8 cellular contexts compared by ENCODE assay signal in genomic region chr17:78313735-78314648, GRCh38. TPM values are rescaled to one million over a fixed set of nuclear protein-coding genes. Genes with fewer than 3 reads are reported as not detected.
A peak's percentile ranks its signal among the peaks of the same experiment; 100 is the strongest.
DNase-seq lines count a peak whose midpoint lies in the region; ATAC-seq and TF ChIP-seq lines count a peak whose summit lies in the region.

No MANE protein-coding gene starts in this region.

- no TSS peak for BruUV-seq in PC-3 (replicated peaks; lab: Mats Ljungman, UMichigan)

- peak overlapping the region; percentile 65 for H3K4me3 Mint-ChIP-seq in activated T-helper 2 cell treated with anti-CD3 and anti-CD28 coated beads, Interferon-gamma antibody, Interleukin-2, Interleukin-4, amounts not matched to agents 10 μg/mL and 5 μg/mL and 100 μg/mL, durations not matched to agents 14 hours and 24 hours and 36 hours (ENCODE audit: low read depth)

- H3K27me3 Mint-ChIP-seq in activated T-helper 2 cell treated with anti-CD3 and anti-CD28 coated beads, Interferon-gamma antibody, Interleukin-2, Interleukin-4, amounts not matched to agents 10 μg/mL and 5 μg/mL and 100 μg/mL, durations not matched to agents 14 hours and 24 hours and 36 hours (ENCODE audit: low read depth), result peaks cover 21% of the 10 kb centered on the region

- H2AFZ ChIP-seq in PC-3 (ENCODE audit: low read length) (peak overlapping the region; percentile 65), osteoblast (ENCODE audit: low read length) (peak overlapping the region; percentile 77)

- CTCF ChIA-PET in PC-3 (lab: Charles Lee), result interaction anchor here (0.5 to 2.5 kb wide), 7 partner anchors 9 to 788 kb away, joined by 3 to 22 read pairs (median 3); no protein-coding TSS in a partner anchor

- H3K79me2 ChIP-seq in DOHH2 (ENCODE audit: control insufficient read depth, low read length) (no peaks in the 10 kb centered on the region), PC-3 (ENCODE audit: low read length) (no peaks in the 10 kb centered on the region; the same call in 1 of the 2 replicates), osteoblast (ENCODE audit: insufficient read depth, low read length) (no peaks in the 10 kb centered on the region)

- H3K4me3 ChIP-seq in DOHH2 (ENCODE audit: low read length) (peak overlapping the region; percentile 51), PC-3 (ENCODE audit: low read length) (peak overlapping the region; percentile 68), fibroblast of villous mesenchyme (ENCODE audit: low read depth, low read length) (peak overlapping the region; percentile 35), osteoblast (ENCODE audit: insufficient read depth, low read length) (peak overlapping the region; percentile 69), thyroid gland (replicated peaks in 1 of 3) (peak overlapping the region in 1 of 3 donors; percentile 36)

- H3K9me2 ChIP-seq in DOHH2 (replicated peaks; ENCODE audit: control insufficient read depth, low read length) (no peaks in the 10 kb centered on the region), PC-3 (replicated peaks; ENCODE audit: low read length) (no peaks in the 10 kb centered on the region)

- H3K9ac ChIP-seq in PC-3 (ENCODE audit: low read length), result peak overlapping the region; percentile 86

- H3K36me3 Mint-ChIP-seq in activated T-helper 2 cell treated with anti-CD3 and anti-CD28 coated beads, Interferon-gamma antibody, Interleukin-2, Interleukin-4, amounts not matched to agents 10 μg/mL and 5 μg/mL and 100 μg/mL, durations not matched to agents 14 hours and 24 hours and 36 hours (ENCODE audit: low read depth), result no peaks in the 10 kb centered on the region

- H3K27me3 ChIP-seq in DOHH2 (ENCODE audit: control insufficient read depth, low read length) (peaks cover 76% of the 10 kb centered on the region), PC-3 (ENCODE audit: low read length) (no peaks in the 10 kb centered on the region), osteoblast (ENCODE audit: insufficient read depth, low read length) (no peaks in the 10 kb centered on the region), thyroid gland (no peaks in the 10 kb centered on the region)

- intact Hi-C loops in PC-3 (cut with micrococcal nuclease), result loop anchor here (1.0 kb wide), 2 partner anchors 20 to 29 kb away; no protein-coding TSS in a partner anchor
- intact Hi-C loops in activated T-helper 2 cell treated with anti-CD3 and anti-CD28 coated beads, Interferon-gamma antibody, Interleukin-2, Interleukin-4, amounts not matched to agents 10 μg/mL and 5 μg/mL and 100 μg/mL, durations not matched to agents 14 hours and 24 hours and 36 hours (cut with micrococcal nuclease), result no loop called here
- intact Hi-C loops in thyroid gland (cut with DNase I), result no loop called here

- H3K4me2 ChIP-seq in DOHH2 (ENCODE audit: low read length) (peak overlapping the region; percentile 68), PC-3 (ENCODE audit: low read length) (peak overlapping the region; percentile 94), osteoblast (ENCODE audit: insufficient read depth, low read length) (peak overlapping the region; percentile 78)

- 11 to 14% methylated on average over 12 to 13 of the region's 80 CpGs for WGBS in thyroid gland, 2 donors

- H3K4me1 ChIP-seq in DOHH2 (ENCODE audit: control insufficient read depth, low read length) (peaks cover 28% of the 10 kb centered on the region), PC-3 (ENCODE audit: insufficient read depth, low read length) (peaks cover 45% of the 10 kb centered on the region), osteoblast (ENCODE audit: insufficient read depth, low read length) (peaks cover 29% of the 10 kb centered on the region), thyroid gland (peaks cover 38 to 49% of the 10 kb centered on the region in 2 donors)

- DNase-seq in HuH-7.5 (ENCODE audit: low spot score), result peak; percentile 87
- DNase-seq in PC-3, result peak; percentile 99
- peak; percentile 49 for DNase-seq in activated T-helper 2 cell treated with anti-CD3 and anti-CD28 coated beads, Interferon-gamma antibody, Interleukin-2, Interleukin-4, amounts not matched to agents 10 μg/mL and 5 μg/mL and 100 μg/mL, durations not matched to agents 14 hours and 24 hours and 36 hours (ENCODE audit: low spot score)
- peak; percentile 74 for DNase-seq in fibroblast of villous mesenchyme (ENCODE audit: low read depth)
- DNase-seq in osteoblast (ENCODE audit: insufficient read length, low spot score, missing footprints), result peak; percentile 98
- peak; percentile 87 to 89 for DNase-seq in thyroid gland

- no peak for TF ChIP-seq CTCF in DOHH2 (IDR thresholded peaks at IDR 0.05; ENCODE audit: low read depth, low read length, poor library complexity, severe bottlenecking)
- no peak for TF ChIP-seq CTCF in PC-3 (conservative IDR thresholded peaks at IDR 0.05; ENCODE audit: low read depth, low read length)
- no peak for TF ChIP-seq CTCF in fibroblast of villous mesenchyme (IDR thresholded peaks at IDR 0.05; ENCODE audit: insufficient read depth, low read depth, low read length)
- TF ChIP-seq CTCF in osteoblast (IDR thresholded peaks at IDR 0.05; ENCODE audit: extremely low read depth, low read depth, low read length), result no peak
- TF ChIP-seq CTCF in thyroid gland (IDR thresholded peaks at IDR 0.05), result no peak

- peak overlapping the region; percentile 62 for H3K27ac Mint-ChIP-seq in activated T-helper 2 cell treated with anti-CD3 and anti-CD28 coated beads, Interferon-gamma antibody, Interleukin-2, Interleukin-4, amounts not matched to agents 10 μg/mL and 5 μg/mL and 100 μg/mL, durations not matched to agents 14 hours and 24 hours and 36 hours

- H3K9me3 ChIP-seq in DOHH2 (ENCODE audit: control insufficient read depth, insufficient read depth, low read length) (no peaks in the 10 kb centered on the region), PC-3 (ENCODE audit: low read length) (no peaks in the 10 kb centered on the region), osteoblast (ENCODE audit: low read depth, low read length) (no peaks in the 10 kb centered on the region), thyroid gland (no peaks in the 10 kb centered on the region)

- peak; percentile 62 for ATAC-seq in PC-3
- no peak for ATAC-seq in GM21576 (IDR thresholded peaks at IDR 0.05; ENCODE audit: unreplicated experiment)

- H3K27ac ChIP-seq in DOHH2 (ENCODE audit: low read depth, low read length) (no peak overlapping the region), PC-3 (ENCODE audit: low read length) (peak overlapping the region; percentile 96), osteoblast (ENCODE audit: low read depth, low read length) (peak overlapping the region; percentile 28), thyroid gland (peak overlapping the region; percentile 83 to 92 (median 90))

- TF ChIP-seq POLR2A in thyroid gland (IDR thresholded peaks at IDR 0.05), result peak in 1 of 2 donors; percentile 66

- POLR2A ChIA-PET in PC-3 (lab: Charles Lee; ENCODE audit: unreplicated experiment), result interaction anchor here (0.6 to 1.2 kb wide), 10 partner anchors 10 to 65 kb away, joined by 3 to 8 read pairs (median 4); partner anchors contain the start of gene SOCS3

- peaks cover 37% of the 10 kb centered on the region for H3K4me1 Mint-ChIP-seq in activated T-helper 2 cell treated with anti-CD3 and anti-CD28 coated beads, Interferon-gamma antibody, Interleukin-2, Interleukin-4, amounts not matched to agents 10 μg/mL and 5 μg/mL and 100 μg/mL, durations not matched to agents 14 hours and 24 hours and 36 hours (ENCODE audit: low read depth)

- no peaks in the 10 kb centered on the region for H3K36me3 ChIP-seq in DOHH2 (ENCODE audit: control insufficient read depth, low read length)
- H3K36me3 ChIP-seq in PC-3 (ENCODE audit: low read depth, low read length), result no peaks in the 10 kb centered on the region
- H3K36me3 ChIP-seq in osteoblast (ENCODE audit: insufficient read depth, low read length), result no peaks in the 10 kb centered on the region
- H3K36me3 ChIP-seq in thyroid gland, result no peaks in the 10 kb centered on the region

- H4K20me1 ChIP-seq in DOHH2 (ENCODE audit: control insufficient read depth, insufficient read depth, low read depth, low read length), result no peaks in the 10 kb centered on the region; the same call in 1 of the 2 replicates
- H4K20me1 ChIP-seq in PC-3 (ENCODE audit: low read length), result no peaks in the 10 kb centered on the region
- H4K20me1 ChIP-seq in osteoblast (ENCODE audit: insufficient read depth, low read length), result no peaks in the 10 kb centered on the region

- H3K9me3 Mint-ChIP-seq in activated T-helper 2 cell treated with anti-CD3 and anti-CD28 coated beads, Interferon-gamma antibody, Interleukin-2, Interleukin-4, amounts not matched to agents 10 μg/mL and 5 μg/mL and 100 μg/mL, durations not matched to agents 14 hours and 24 hours and 36 hours, result no peaks in the 10 kb centered on the region

- H3F3A ChIP-seq in DOHH2 (ENCODE audit: control insufficient read depth, insufficient read depth) (no peaks in the 10 kb centered on the region), PC-3 (ENCODE audit: low read length, unreplicated experiment) (peaks cover 8% of the 10 kb centered on the region)

RNA-seq across cellular contexts. Expression of gene SOCS3, which starts 45.9 kb away (rescaled TPM):
- total RNA-seq in PC-3 (2014; rRNA removed), result 103 and 125 TPM in 2 replicates
- 93.5 and 99.8 TPM in 2 replicates for total RNA-seq in activated T-helper 2 cell treated with anti-CD3 and anti-CD28 coated beads, Interferon-gamma antibody, Interleukin-2, Interleukin-4, amounts not matched to agents 10 μg/mL and 5 μg/mL and 100 μg/mL, durations not matched to agents 14 hours and 24 hours and 36 hours
- 59.6 and 70.0 TPM in 2 replicates for total RNA-seq in fibroblast of villous mesenchyme
- total RNA-seq in osteoblast, result 78.1 and 95.2 TPM in 2 replicates
- total RNA-seq in thyroid gland, result 100 to 1,000 TPM in 1 of 4 donors, 10 to 100 TPM in 2, 1 to 10 TPM in 1; 9.2 to 110 (median 33.3) TPM

Comparison
In these comparisons a context has a peak if more than half of its experiments do, and no peak if none do; other contexts are left out.
1. DNase-seq: peak in every context shown above with its lines; median percentile 99 in PC-3; 98 in osteoblast; 88 in thyroid gland; 87 in HuH-7.5; 74 in fibroblast of villous mesenchyme; 49 in activated T-helper 2 cell treated with anti-CD3 and anti-CD28 coated beads, Interferon-gamma antibody, Interleukin-2, Interleukin-4, amounts not matched to agents 10 μg/mL and 5 μg/mL and 100 μg/mL, durations not matched to agents 14 hours and 24 hours and 36 hours.